ENCODE assay signal across 22 cellular contexts in the genomic region with DNA sequence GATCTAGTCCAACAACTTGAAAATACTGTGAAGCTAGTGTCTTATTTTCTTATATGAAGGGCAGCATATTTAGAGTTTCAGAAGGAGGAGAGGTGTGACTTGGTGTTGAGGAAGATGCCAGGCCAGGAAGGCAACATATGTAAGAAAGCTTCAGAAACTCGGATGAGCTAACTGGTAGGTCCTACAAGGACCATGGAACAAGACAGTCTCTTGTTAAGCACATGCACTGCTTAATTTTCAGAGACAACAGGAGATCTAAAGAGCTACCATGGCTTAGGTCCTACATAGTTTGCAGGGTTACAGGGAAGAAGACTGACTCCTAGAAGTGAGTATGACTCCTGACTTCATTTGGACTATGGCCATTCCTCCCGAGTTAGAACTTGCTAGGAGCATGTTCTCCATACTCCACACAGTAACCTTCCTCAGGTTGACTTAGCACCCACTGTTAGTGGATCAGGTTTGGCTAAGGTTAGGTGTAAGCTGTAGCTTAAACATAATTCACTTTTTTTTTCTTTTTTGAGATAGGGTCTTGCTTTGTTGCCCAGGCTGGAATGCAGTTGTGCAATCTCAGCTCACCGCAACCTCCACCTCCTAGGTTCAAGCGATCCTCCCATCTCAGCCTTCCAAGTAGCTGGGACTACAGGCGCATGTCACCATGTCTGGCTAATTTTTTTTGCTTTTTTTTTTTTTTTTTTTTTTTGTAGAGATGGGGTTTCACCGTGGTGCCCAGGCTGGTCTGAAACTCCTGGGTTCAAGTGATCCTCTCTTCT. TPM values are rescaled to one million over a fixed set of nuclear protein-coding genes. Genes with fewer than 3 reads are reported as not detected.
DNase-seq lines count a peak whose midpoint lies in the region; ATAC-seq, FAIRE-seq and TF ChIP-seq lines count a peak whose summit lies in the region.
"Had no signal": no experiment of that assay in that cellular context is flagged by ENCODE, and none has a peak within 500 bp of the region (broad histone marks: within the 10 kb centered on the region; RNA-seq: fewer than 3 reads in every experiment).

No MANE protein-coding gene starts in this region.

- H4K8ac ChIP-seq in H1 (ENCODE audit: extremely low read depth, insufficient read depth, low read length) = no peak overlapping the region

- CTCF ChIA-PET in WTC11 (lab: Charles Lee) = interaction anchor here (0.6 kb wide), 1 partner anchor 262 kb away, joined by 4 read pairs; no protein-coding TSS in a partner anchor
- CTCF ChIA-PET in H1 (lab: Charles Lee; ENCODE audit: partially characterized antibody) = interaction anchor here (0.6 to 4.1 kb wide), 7 partner anchors 12 to 847 kb away, joined by 3 to 40 read pairs (median 4); no protein-coding TSS in a partner anchor

- H3K4me3 ChIP-seq in H1 (ENCODE audit: extremely low read depth in 1 of 4, insufficient read depth in 2 of 4, low read depth in 3 of 4, low read length in 4 of 4) = no peak overlapping the region
- H3K4me3 ChIP-seq: BLaER1 had no signal

- no peak overlapping the region for H3K56ac ChIP-seq in H1 (replicated peaks; ENCODE audit: insufficient read length, low read depth, low read length)

- no peak overlapping the region for H2BK20ac ChIP-seq in H1 (ENCODE audit: low read length)

- 97% methylated on average over 3 of the region's 6 CpGs; no CpG with 5 or more reads in 1 of the 2 experiments for WGBS in H1 (ENCODE audit: extremely low coverage in 1 of 2, insufficient coverage in 1 of 2, insufficient read length in 1 of 2, insufficient replicate concordance in 2 of 2, low coverage in 1 of 2, low lambda C conversion rate in 2 of 2, missing lambda C conversion rate in 1 of 2), 2 experiments

- H3K23ac ChIP-seq in H1 (ENCODE audit: insufficient read length) = no peak overlapping the region

- H4K5ac ChIP-seq in H1 (ENCODE audit: insufficient read length, low read depth, low read length) = no peak overlapping the region

- no peak overlapping the region for H3K4me3 Mint-ChIP-seq in T-helper 1 cell treated with Interleukin-12 subunit alpha and Interleukin-12 subunit beta and Interleukin-4 antibody, amounts not matched to agents 30 μg/mL and 1 μg/mL, for 36 hours
- no peak overlapping the region for H3K4me3 Mint-ChIP-seq in WTC11
- no peak overlapping the region for H3K4me3 Mint-ChIP-seq in activated T-cell treated with anti-CD3 and anti-CD28 coated beads, Interleukin-2, amount 50 U/mL, for 4 hours
- H3K4me3 Mint-ChIP-seq: B cell; CD4-positive, CD25-positive, alpha-beta regulatory T cell; CD8-positive, alpha-beta T cell; H9; HFFc6 had no signal

- no peaks in the 10 kb centered on the region for H3K9me3 Mint-ChIP-seq in T-helper 1 cell treated with Interleukin-12 subunit alpha and Interleukin-12 subunit beta and Interleukin-4 antibody, amounts not matched to agents 30 μg/mL and 1 μg/mL, for 36 hours
- no peaks in the 10 kb centered on the region for H3K9me3 Mint-ChIP-seq in WTC11
- no peaks in the 10 kb centered on the region for H3K9me3 Mint-ChIP-seq in activated T-cell treated with anti-CD3 and anti-CD28 coated beads, Interleukin-2, amount 50 U/mL, for 4 hours
- H3K9me3 Mint-ChIP-seq: CD8-positive, alpha-beta T cell; H9; HFFc6 had no signal

- DNase-seq in T-helper 1 cell (no peak), WTC11 (ENCODE audit: low spot score) (no peak), H1 (ENCODE audit: low read depth in 1 of 2, low spot score in 2 of 2) (peak in 1 of 2 experiments; percentile 38), erythroblast (lab: John Stamatoyannopoulos, UW) (no peak)
- no peak for DNase-seq in stimulated activated CD4-positive, alpha-beta T cell treated with anti-CD3 and anti-CD28 coated beads, Interleukin-2, amount 100 ng/mL, for 48 hours
- no peak for DNase-seq in activated T-cell treated with anti-CD3 and anti-CD28 coated beads, Interleukin-2, amount 50 U/mL, for 4 hours
- DNase-seq: Caco-2; CD4-positive, CD25-positive, alpha-beta regulatory T cell; CD8-positive, alpha-beta T cell; DMS153; DND-41; H9; HFFc6 had no signal

- FAIRE-seq in H1 (lab: Jason Lieb, UNC) = no peak
- FAIRE-seq: A204.1, G401.6 had no signal

- no peak overlapping the region for H2BK15ac ChIP-seq in H1 (ENCODE audit: low read length)

- H3K36me3 Mint-ChIP-seq in T-helper 1 cell treated with Interleukin-12 subunit alpha and Interleukin-12 subunit beta and Interleukin-4 antibody, amounts not matched to agents 30 μg/mL and 1 μg/mL, for 36 hours (ENCODE audit: low read depth) = peaks cover 4% of the 10 kb centered on the region
- peaks cover 91% of the 10 kb centered on the region for H3K36me3 Mint-ChIP-seq in WTC11
- H3K36me3 Mint-ChIP-seq in activated T-cell treated with anti-CD3 and anti-CD28 coated beads, Interleukin-2, amount 50 U/mL, for 4 hours (ENCODE audit: insufficient read depth) = peaks cover 3% of the 10 kb centered on the region
- H3K36me3 Mint-ChIP-seq: CD4-positive, CD25-positive, alpha-beta regulatory T cell had no signal

- H3K79me1 ChIP-seq in H1 (ENCODE audit: low read depth, low read length) = no peaks in the 10 kb centered on the region; the same call in 1 of the 2 replicates

- no peaks in the 10 kb centered on the region for H3K23me2 ChIP-seq in H1 (ENCODE audit: low read depth, low read length)

- ATAC-seq in WTC11 (no peak), esophagus mucosa (no peak)
- ATAC-seq in activated T-cell treated with anti-CD3 and anti-CD28 coated beads, Interleukin-2, amount 50 U/mL, for 4 hours = no peak
- ATAC-seq: CD8-positive, alpha-beta T cell; HCT116 had no signal

- no peak overlapping the region for H3K18ac ChIP-seq in H1 (ENCODE audit: extremely low read depth, low read length)

- H3K27ac Mint-ChIP-seq in T-helper 1 cell treated with Interleukin-12 subunit alpha and Interleukin-12 subunit beta and Interleukin-4 antibody, amounts not matched to agents 30 μg/mL and 1 μg/mL, for 36 hours = peak overlapping the region; percentile 5
- peak overlapping the region; percentile 21 for H3K27ac Mint-ChIP-seq in WTC11
- H3K27ac Mint-ChIP-seq: B cell; CD8-positive, alpha-beta T cell; HFFc6 had no signal

- H3K4ac ChIP-seq in H1 (replicated peaks; ENCODE audit: insufficient read length, low read depth, low read length) = no peak overlapping the region

- no peak overlapping the region for H4K91ac ChIP-seq in H1 (replicated peaks; ENCODE audit: insufficient read length, low read length)

- H3K36me3 ChIP-seq in H1 (ENCODE audit: control insufficient read depth in 2 of 4, insufficient read depth in 4 of 4, low read length in 3 of 4) = peaks cover 26 to 83% (median 48%) of the 10 kb centered on the region in 4 experiments

- H2BK5ac ChIP-seq in H1 (ENCODE audit: low read depth, low read length) = no peak overlapping the region

- no peak overlapping the region for H2BK12ac ChIP-seq in H1 (ENCODE audit: low read depth, low read length)

- TF ChIP-seq CTCF in WTC11 (IDR thresholded peaks at IDR 0.05) (no peak), H1 (IDR thresholded peaks at IDR 0.05; ENCODE audit: control extremely low read depth in 1 of 3, insufficient read depth in 1 of 3, low read depth in 1 of 3, low read length in 3 of 3) (no peak)

- H3K79me2 ChIP-seq in H1 (ENCODE audit: control insufficient read depth in 1 of 2, insufficient read depth in 2 of 2, low read length in 2 of 2) = no peaks in the 10 kb centered on the region

- TF ChIP-seq POLR2A in H1 (IDR thresholded peaks at IDR 0.05; ENCODE audit: control extremely low read depth in 1 of 2, low read depth in 2 of 2, low read length in 2 of 2) (peak in 1 of 2 experiments; percentile 77; a peak in 2 of 3 replicates), erythroblast (IDR thresholded peaks at IDR 0.05; ENCODE audit: low read length) (no peak)

- no peak overlapping the region for H3K14ac ChIP-seq in H1 (ENCODE audit: insufficient read length)

- H2AFZ ChIP-seq in H1 (ENCODE audit: low read length) = no peak overlapping the region

- H3K27me3 ChIP-seq in H1 (replicated peaks in 1 of 4; ENCODE audit: control insufficient read depth in 3 of 4, extremely low read depth in 1 of 4, insufficient read depth in 3 of 4, low read length in 3 of 4) = no peaks in the 10 kb centered on the region
- H3K27me3 ChIP-seq: BLaER1 had no signal

- no peaks in the 10 kb centered on the region for H3K9me3 ChIP-seq in H1 (ENCODE audit: insufficient read depth in 2 of 2, low read depth in 1 of 2, low read length in 1 of 2)
- H3K9me3 ChIP-seq: BLaER1, Caco-2 had no signal

- no peaks in the 10 kb centered on the region for H3K27me3 Mint-ChIP-seq in T-helper 1 cell treated with Interleukin-12 subunit alpha and Interleukin-12 subunit beta and Interleukin-4 antibody, amounts not matched to agents 30 μg/mL and 1 μg/mL, for 36 hours (ENCODE audit: low read depth)
- H3K27me3 Mint-ChIP-seq in WTC11 (ENCODE audit: low read depth) = no peaks in the 10 kb centered on the region
- H3K27me3 Mint-ChIP-seq in activated T-cell treated with anti-CD3 and anti-CD28 coated beads, Interleukin-2, amount 50 U/mL, for 4 hours (ENCODE audit: low read depth) = no peaks in the 10 kb centered on the region
- H3K27me3 Mint-ChIP-seq: B cell; CD4-positive, CD25-positive, alpha-beta regulatory T cell had no signal

- no peak overlapping the region for H3K9ac ChIP-seq in H1 (replicated peaks in 1 of 4; ENCODE audit: extremely low read depth in 1 of 4, low read depth in 3 of 4, low read length in 3 of 4)
- H3K9ac ChIP-seq: BLaER1 had no signal

- peaks cover 0 to 10% of the 10 kb centered on the region in 2 experiments for H4K20me1 ChIP-seq in H1 (replicated peaks in 1 of 2; ENCODE audit: control insufficient read depth in 1 of 2, insufficient read depth in 2 of 2, low read length in 2 of 2)

- H3K27ac ChIP-seq in H1 (ENCODE audit: low read depth, low read length) = no peak overlapping the region
- H3K27ac ChIP-seq: 22Rv1, BLaER1, C4-2B had no signal

- no peak overlapping the region for H2BK120ac ChIP-seq in H1 (replicated peaks; ENCODE audit: low read depth, low read length)

- no peak for TF ChIP-seq EP300 in H1 (IDR thresholded peaks at IDR 0.05; ENCODE audit: borderline replicate concordance in 1 of 2, low read depth in 2 of 2, low read length in 2 of 2)

- no peak overlapping the region for H2AK5ac ChIP-seq in H1 (ENCODE audit: low read depth, low read length)

- POLR2A ChIA-PET in WTC11 (lab: Charles Lee) = interaction anchor here (0.6 to 0.9 kb wide), 3 partner anchors 18 to 124 kb away, joined by 3 to 5 read pairs (median 3); no protein-coding TSS in a partner anchor
- POLR2A ChIA-PET in H1 (lab: Charles Lee; ENCODE audit: partially characterized antibody) = interaction anchor here (0.6 to 5.2 kb wide), 10 partner anchors 9 to 75 kb away, joined by 3 to 57 read pairs (median 4); no protein-coding TSS in a partner anchor

- H3K4me2 ChIP-seq in H1 (ENCODE audit: insufficient read depth in 1 of 2, low read depth in 2 of 2, low read length in 2 of 2) = no peak overlapping the region
- H3K4me2 ChIP-seq: BLaER1 had no signal

- no peak for TF ChIP-seq RAD21 in H1 (IDR thresholded peaks at IDR 0.05 in 1 of 2, conservative IDR thresholded peaks at IDR 0.05 in 1 of 2; ENCODE audit: low read depth in 2 of 2, low read length in 2 of 2)

- H3K4me1 Mint-ChIP-seq in T-helper 1 cell treated with Interleukin-12 subunit alpha and Interleukin-12 subunit beta and Interleukin-4 antibody, amounts not matched to agents 30 μg/mL and 1 μg/mL, for 36 hours (ENCODE audit: low read depth) = peaks cover 10% of the 10 kb centered on the region
- H3K4me1 Mint-ChIP-seq in WTC11 = peaks cover 70% of the 10 kb centered on the region
- H3K4me1 Mint-ChIP-seq in activated T-cell treated with anti-CD3 and anti-CD28 coated beads, Interleukin-2, amount 50 U/mL, for 4 hours (ENCODE audit: low read depth) = peaks cover 11% of the 10 kb centered on the region
- H3K4me1 Mint-ChIP-seq: B cell had no signal

- H3K4me1 ChIP-seq in H1 (replicated peaks in 1 of 4; ENCODE audit: control insufficient read depth in 3 of 4, insufficient read depth in 4 of 4, low read length in 3 of 4) = peaks cover 0 to 7% (median 0%) of the 10 kb centered on the region in 4 experiments; a peak in 6 of 7 replicates
- H3K4me1 ChIP-seq: Caco-2 had no signal

RNA-seq across cellular contexts. Expression of a gene that starts 31.0 kb away (rescaled TPM):
- 38.6 to 41.7 TPM (median 40.2 TPM) in 3 replicates for total RNA-seq in WTC11 (2021)
- total RNA-seq in H1 (2021; fragmentation: NEBNext Ultra II Directional; extraction: Animal tissue kit (Norgen Biotek cat#: 25700)) = 36.0 and 39.9 TPM in 2 replicates
- polyA plus RNA-seq in H1 (2011; rRNA removed) = 15.7 and 18.1 TPM in 2 replicates
- 17.6 TPM for polyA plus RNA-seq in H1 (2011; cell fraction: cytosol; rRNA removed)
- polyA plus RNA-seq in H1 (2011; cell fraction: nucleus; rRNA removed) = 14.5 TPM
- polyA plus RNA-seq in H1 (2012, experiment 1 of 2) = 17.1 to 25.9 TPM (median 19.9 TPM) in 4 replicates
- polyA plus RNA-seq in H1 (2012, experiment 2 of 2) = 3.5 TPM
- 24.0 TPM for polyA plus RNA-seq in H1 (2013, experiment 1 of 2)
- 20.7 TPM for polyA plus RNA-seq in H1 (2013, experiment 2 of 2)
- polyA minus RNA-seq in H1 (2011; rRNA and poly(A)+ RNA removed) = 29.8 and 44.0 TPM in 2 replicates
- 27.1 TPM for polyA minus RNA-seq in H1 (2011; cell fraction: cytosol; rRNA and poly(A)+ RNA removed)
- 45.1 TPM for polyA minus RNA-seq in H1 (2011; cell fraction: nucleus; rRNA and poly(A)+ RNA removed)
- total RNA-seq in esophagus mucosa = 16.0 TPM
- total RNA-seq in activated T-cell treated with anti-CD3 and anti-CD28 coated beads, Interleukin-2, amount 50 U/mL, for 4 hours = 10 to 100 TPM; 34.3 to 39.7 (median 37.8) TPM

RNA-seq across cellular contexts. Expression of a gene that starts 34.4 kb away (rescaled TPM):
- total RNA-seq in WTC11 (2021) = 251 to 303 TPM (median 254 TPM) in 3 replicates
- 184 and 187 TPM in 2 replicates for total RNA-seq in H1 (2021; fragmentation: NEBNext Ultra II Directional; extraction: Animal tissue kit (Norgen Biotek cat#: 25700))
- 44.0 and 51.4 TPM in 2 replicates for polyA plus RNA-seq in H1 (2011; rRNA removed)
- 58.3 TPM for polyA plus RNA-seq in H1 (2011; cell fraction: cytosol; rRNA removed)
- 162 TPM for polyA plus RNA-seq in H1 (2011; cell fraction: nucleus; rRNA removed)
- 80.3 to 102 TPM (median 93.1 TPM) in 4 replicates for polyA plus RNA-seq in H1 (2012, experiment 1 of 2)
- 13.9 TPM for polyA plus RNA-seq in H1 (2012, experiment 2 of 2)
- 125 TPM for polyA plus RNA-seq in H1 (2013, experiment 1 of 2)
- polyA plus RNA-seq in H1 (2013, experiment 2 of 2) = 109 TPM
- 145 and 147 TPM in 2 replicates for polyA minus RNA-seq in H1 (2011; rRNA and poly(A)+ RNA removed)
- polyA minus RNA-seq in H1 (2011; cell fraction: cytosol; rRNA and poly(A)+ RNA removed) = 113 TPM
- 237 TPM for polyA minus RNA-seq in H1 (2011; cell fraction: nucleus; rRNA and poly(A)+ RNA removed)
- 0.36 TPM for total RNA-seq in esophagus mucosa
- total RNA-seq in activated T-cell treated with anti-CD3 and anti-CD28 coated beads, Interleukin-2, amount 50 U/mL, for 4 hours = 1 to 10 TPM in 1 of 3 donors, under 1 TPM in 2; 0.20 to 1.3 (median 0.58) TPM
- total RNA-seq: B cell; CD8-positive, alpha-beta T cell had no signal

Comparison
In these comparisons a context has a peak if more than half of its experiments do, and no peak if none do; other contexts are left out.
1. RNA of a gene that starts 34.4 kb away (total RNA-seq): 251 to 303 TPM in WTC11 and 184 to 187 TPM in H1; 0.20 to 1.3 TPM in activated T-cell treated with anti-CD3 and anti-CD28 coated beads, Interleukin-2, amount 50 U/mL, for 4 hours and 0.36 TPM in esophagus mucosa (single experiment); every median in the first group is over 10 times any median in the second.